In the genomic region with DNA sequence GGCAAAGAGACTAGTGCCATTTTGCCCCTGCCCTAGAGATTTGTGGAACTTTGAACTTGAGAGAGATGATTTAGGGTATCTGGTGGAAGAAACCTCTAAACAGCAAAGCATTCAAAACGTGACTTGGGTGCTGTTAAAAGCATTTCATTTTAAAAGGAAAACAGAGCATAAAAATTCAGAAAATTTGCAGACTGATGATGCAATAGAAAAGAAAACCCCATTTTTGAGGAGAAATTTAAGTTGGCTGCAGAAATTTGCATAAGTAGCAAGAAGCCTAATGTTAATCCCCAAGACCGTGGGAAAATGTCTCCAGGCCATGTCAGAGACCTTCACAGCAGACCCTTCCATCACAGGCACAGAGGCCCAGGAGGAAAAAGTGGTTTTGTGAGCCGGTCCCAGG, we compare ENCODE assay signal across 3 cellular contexts. TPM values are rescaled to one million over a fixed set of nuclear protein-coding genes. Genes with fewer than 3 reads are reported as not detected.
DNase-seq lines count a peak whose midpoint lies in the region; ATAC-seq, FAIRE-seq and TF ChIP-seq lines count a peak whose summit lies in the region.
"Not testable (repeated sequence)": the region's sequence is repeated elsewhere in the genome, so short reads cannot be mapped to it uniquely, and the experiment has no call there.

No MANE protein-coding gene starts in this region.

- in situ Hi-C loops in K562 (cut with MboI): not testable (repeated sequence)

- H3K27me3 Mint-ChIP-seq in memory B cell: not testable (repeated sequence)

- H3K9me1 ChIP-seq in K562 (ENCODE audit: control insufficient read depth, insufficient read depth, low read length): not testable (repeated sequence)

- not testable (repeated sequence) for TF ChIP-seq EP300 in K562 (IDR thresholded peaks at IDR 0.05; ENCODE audit: low read length)

- FAIRE-seq in K562 (lab: Jason Lieb, UNC): not testable (repeated sequence)

- not testable (repeated sequence) for BruUV-seq in K562 (replicated peaks; lab: Mats Ljungman, UMichigan)

- H3K4me1 ChIP-seq in HEK293 (ENCODE audit: control insufficient read depth, insufficient read depth, low read length); K562 (replicated peaks in 1 of 2; ENCODE audit: control insufficient read depth in 2 of 2, insufficient read depth in 2 of 2, low read length in 2 of 2): not testable (repeated sequence)

- H2AFZ ChIP-seq in K562 (ENCODE audit: low read depth, low read length): not testable (repeated sequence)

- H3K4me3 Mint-ChIP-seq in memory B cell: not testable (repeated sequence)

- H3K4me1 Mint-ChIP-seq in memory B cell: not testable (repeated sequence)

- H3K9ac ChIP-seq in K562 (ENCODE audit: insufficient read depth in 1 of 2, low read depth in 2 of 2, low read length in 2 of 2): not testable (repeated sequence)

- not testable (repeated sequence) for TF ChIP-seq POLR2A in K562 (conservative IDR thresholded peaks at IDR 0.05)

- TF ChIP-seq RAD21 in K562 (CRISPR knock-in tag; conservative IDR thresholded peaks at IDR 0.05 in 1 of 2, IDR thresholded peaks at IDR 0.05 in 1 of 2): not testable (repeated sequence)

- H3K27ac Mint-ChIP-seq in memory B cell: peak overlapping the region; percentile 10

- not testable (repeated sequence) for ATAC-seq in K562; memory B cell (ENCODE audit: low read depth)

- not testable (repeated sequence) for DNase-seq in K562 (ENCODE audit: extremely low read depth in 1 of 4, low spot score in 3 of 4); memory B cell (ENCODE audit: low spot score in 2 of 2)

- not testable (repeated sequence) for H3K9me3 ChIP-seq in HEK293 (ENCODE audit: control insufficient read depth, insufficient read depth, low read depth, low read length); K562 (replicated peaks; ENCODE audit: control insufficient read depth, insufficient read depth, low read depth, low read length)

- H3K79me2 ChIP-seq in K562 (ENCODE audit: control insufficient read depth, insufficient read depth, low read length): not testable (repeated sequence)

- H3K27ac ChIP-seq in HEK293 (ENCODE audit: extremely low read depth, low read depth, low read length); K562 (ENCODE audit: extremely low read depth, low read depth, low read length): not testable (repeated sequence)

- H3K4me3 ChIP-seq in HEK293 (ENCODE audit: low read depth, low read length); K562: not testable (repeated sequence)

- H3K27me3 ChIP-seq in K562 (ENCODE audit: control insufficient read depth in 2 of 2, insufficient read depth in 2 of 2, low read length in 2 of 2): peaks cover 2 to 17% of the 10 kb centered on the region in 2 experiments; a peak in 3 of 5 replicates

- not testable (repeated sequence) for H3K36me3 Mint-ChIP-seq in memory B cell

- H3K36me3 ChIP-seq in HEK293 (ENCODE audit: control insufficient read depth in 2 of 2, insufficient read depth in 1 of 2, low read length in 2 of 2); K562 (ENCODE audit: control insufficient read depth, insufficient read depth, low read length): not testable (repeated sequence)

- CTCF ChIA-PET in HEK293 (lab: Yijun Ruan, JAX); K562 (lab: Yijun Ruan, JAX; ENCODE audit: low intra/inter-chr PET ratio): not testable (repeated sequence)

- 0% methylated on average over 3 of the region's 3 CpGs for WGBS in K562 (ENCODE audit: insufficient coverage, low coverage, missing lambda C conversion rate)

- TF ChIP-seq CTCF in HEK293 (tag by site-specific recombination; IDR thresholded peaks at IDR 0.05); K562 (IDR thresholded peaks at IDR 0.05 in 2 of 3, conservative IDR thresholded peaks at IDR 0.05 in 1 of 3; ENCODE audit: insufficient read depth in 2 of 3, low read depth in 1 of 3, low read length in 3 of 3): not testable (repeated sequence)

- H3K9me3 Mint-ChIP-seq in memory B cell: not testable (repeated sequence)

- H3K4me2 ChIP-seq in K562 (ENCODE audit: insufficient read depth, low read length): not testable (repeated sequence)

- intact Hi-C loops in K562 (cut with micrococcal nuclease): not testable (repeated sequence)

- POLR2A ChIA-PET in HEK293 (lab: Yijun Ruan, JAX): not testable (repeated sequence)
- POLR2A ChIA-PET in K562 (lab: Yijun Ruan, JAX): interaction anchor here (0.6 kb wide), 1 partner anchor 943 kb away, joined by 3 read pairs; no protein-coding TSS in a partner anchor

- not testable (repeated sequence) for H4K20me1 ChIP-seq in K562 (replicated peaks; ENCODE audit: control insufficient read depth, insufficient read depth, low read length)

TF ChIP-seq in HEK293, 187 proteins besides CTCF, POLR2A, EP300 and RAD21:
- TF ChIP-seq ZNF585B (tag by site-specific recombination; IDR thresholded peaks at IDR 0.05): peak; percentile 75
TF ChIP-seq in HEK293: peak in this region for 1; not testable (repeated sequence) for 186.

TF ChIP-seq in K562, 482 proteins besides CTCF, POLR2A, EP300 and RAD21:
- TF ChIP-seq, protein P1, sequence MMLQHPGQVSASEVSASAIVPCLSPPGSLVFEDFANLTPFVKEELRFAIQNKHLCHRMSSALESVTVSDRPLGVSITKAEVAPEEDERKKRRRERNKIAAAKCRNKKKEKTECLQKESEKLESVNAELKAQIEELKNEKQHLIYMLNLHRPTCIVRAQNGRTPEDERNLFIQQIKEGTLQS (IDR thresholded peaks at IDR 0.05): peak; percentile 67
- TF ChIP-seq, protein P1 (CRISPR knock-in tag; conservative IDR thresholded peaks at IDR 0.05): not testable (repeated sequence)
- TF ChIP-seq CEBPG (CRISPR knock-in tag; IDR thresholded peaks at IDR 0.05): not testable (repeated sequence)
- peak; percentile 50 to 64; a peak in 3 of 4 replicates for TF ChIP-seq CEBPG (tag; conservative IDR thresholded peaks at IDR 0.05 in 1 of 2, IDR thresholded peaks at IDR 0.05 in 1 of 2)

RNA-seq across cellular contexts. Expression of a gene that starts 31.0 kb away (rescaled TPM):
- total RNA-seq in K562 (2011; cell fraction: chromatin; rRNA removed; ENCODE audit: low replicate concordance): 75.0 and 80.3 TPM in 2 replicates
- 68.6 and 71.4 TPM in 2 replicates for total RNA-seq in K562 (2011; cell fraction: nucleolus; rRNA removed)
- total RNA-seq in K562 (2011; cell fraction: nucleoplasm; rRNA removed): 71.1 and 74.3 TPM in 2 replicates
- total RNA-seq in K562 (2014; rRNA removed): 193 and 231 TPM in 2 replicates
- total RNA-seq in K562 (2014; rRNA removed; fragmentation: Illumina TruSeq; extraction: Trizol): 277 and 303 TPM in 2 replicates
- 287 and 304 TPM in 2 replicates for total RNA-seq in K562 (2015; rRNA removed; fragmentation: Illumina TruSeq; extraction: Trizol)
- 197 and 199 TPM in 2 replicates for total RNA-seq in K562 (2021)
- polyA plus RNA-seq in K562 (2011; rRNA removed): 269 and 324 TPM in 2 replicates
- polyA plus RNA-seq in K562 (2011; cell fraction: cytosol; rRNA removed): 135 and 372 TPM in 2 replicates
- 78.2 and 125 TPM in 2 replicates for polyA plus RNA-seq in K562 (2011; cell fraction: nucleus; rRNA removed)
- 133 and 272 TPM in 2 replicates for polyA plus RNA-seq in K562 (2012)
- polyA plus RNA-seq in K562 (2014; fragmentation: Illumina TruSeq; extraction: Trizol): 417 and 450 TPM in 2 replicates
- polyA plus RNA-seq in K562 (2014; fragmentation: Nextera tagmentation; extraction: Ambion mirVana): 100 to 1,000 TPM; 221 to 265 TPM
- 434 and 470 TPM in 2 replicates for polyA plus RNA-seq in K562 (2014; rRNA removed)
- 136 and 141 TPM in 2 replicates for polyA minus RNA-seq in K562 (2011; rRNA and poly(A)+ RNA removed)
- polyA minus RNA-seq in K562 (2011; cell fraction: cytosol; rRNA and poly(A)+ RNA removed): 47.2 and 68.5 TPM in 2 replicates
- 51.0 and 84.4 TPM in 2 replicates for polyA minus RNA-seq in K562 (2011; cell fraction: nucleus; rRNA and poly(A)+ RNA removed)

RNA-seq across cellular contexts. Expression of a gene that starts 55.0 kb away (rescaled TPM):
- 47.4 and 83.8 TPM in 2 replicates for total RNA-seq in K562 (2011; cell fraction: chromatin; rRNA removed; ENCODE audit: low replicate concordance)
- total RNA-seq in K562 (2011; cell fraction: nucleolus; rRNA removed): 59.5 and 62.8 TPM in 2 replicates
- total RNA-seq in K562 (2011; cell fraction: nucleoplasm; rRNA removed): 90.9 and 179 TPM in 2 replicates
- total RNA-seq in K562 (2014; rRNA removed): 1,738 and 1,868 TPM in 2 replicates
- 1,262 and 1,370 TPM in 2 replicates for total RNA-seq in K562 (2014; rRNA removed; fragmentation: Illumina TruSeq; extraction: Trizol)
- total RNA-seq in K562 (2015; rRNA removed; fragmentation: Illumina TruSeq; extraction: Trizol): 1,548 and 1,573 TPM in 2 replicates
- 1,160 and 1,216 TPM in 2 replicates for total RNA-seq in K562 (2021)
- polyA plus RNA-seq in K562 (2011; rRNA removed): 411 and 825 TPM in 2 replicates
- 506 and 740 TPM in 2 replicates for polyA plus RNA-seq in K562 (2011; cell fraction: cytosol; rRNA removed)
- 320 and 421 TPM in 2 replicates for polyA plus RNA-seq in K562 (2011; cell fraction: nucleus; rRNA removed)
- 794 and 1,429 TPM in 2 replicates for polyA plus RNA-seq in K562 (2012)
- polyA plus RNA-seq in K562 (2014; fragmentation: Illumina TruSeq; extraction: Trizol): 1,646 and 1,955 TPM in 2 replicates
- polyA plus RNA-seq in K562 (2014; fragmentation: Nextera tagmentation; extraction: Ambion mirVana): 100 to 1,000 TPM; 363 to 380 TPM
- polyA plus RNA-seq in K562 (2014; rRNA removed): 1,176 and 1,182 TPM in 2 replicates
- polyA minus RNA-seq in K562 (2011; rRNA and poly(A)+ RNA removed): 483 and 659 TPM in 2 replicates
- 380 and 478 TPM in 2 replicates for polyA minus RNA-seq in K562 (2011; cell fraction: cytosol; rRNA and poly(A)+ RNA removed)
- polyA minus RNA-seq in K562 (2011; cell fraction: nucleus; rRNA and poly(A)+ RNA removed): 66.0 and 120 TPM in 2 replicates
